In genomic region chr9:696332-697090, GRCh38 we compare ENCODE assay signal across 8 cellular contexts.
DNase-seq lines count a peak whose midpoint lies in the region; ATAC-seq, FAIRE-seq and TF ChIP-seq lines count a peak whose summit lies in the region.

No MANE protein-coding gene starts in this region.

- peak overlapping the region; percentile 3 for H3K27ac Mint-ChIP-seq in progenitor cell of endocrine pancreas

- H3K27me3 Mint-ChIP-seq in progenitor cell of endocrine pancreas = no peaks in the 10 kb centered on the region

- H3K4me1 Mint-ChIP-seq in progenitor cell of endocrine pancreas (ENCODE audit: low read depth) = peaks cover 46% of the 10 kb centered on the region

- no peaks in the 10 kb centered on the region for H3K27me3 ChIP-seq in foreskin keratinocyte

- peak overlapping the region; percentile 5; the same call in 1 of the 2 replicates for H3K4me3 ChIP-seq in WI38 (ENCODE audit: low read depth, low read length)

- peaks cover 3% of the 10 kb centered on the region for H3K36me3 Mint-ChIP-seq in progenitor cell of endocrine pancreas (ENCODE audit: insufficient read depth)

- TF ChIP-seq CTCF in WI38 (IDR thresholded peaks at IDR 0.05; ENCODE audit: low read depth, low read length) = peak; percentile 19; the same call in 1 of the 2 replicates
- TF ChIP-seq CTCF in foreskin keratinocyte (conservative IDR thresholded peaks at IDR 0.05) = peak; percentile 50
- no peak for TF ChIP-seq CTCF in progenitor cell of endocrine pancreas (IDR thresholded peaks at IDR 0.05; ENCODE audit: unreplicated experiment)

- H3K4me3 Mint-ChIP-seq in progenitor cell of endocrine pancreas (ENCODE audit: low read depth) = no peak overlapping the region

- peaks cover 59% of the 10 kb centered on the region for H3K4me1 ChIP-seq in foreskin keratinocyte

- FAIRE-seq in GM12892 (lab: Jason Lieb, UNC) = no peak

- peak; percentile 50 for ATAC-seq in foreskin keratinocyte
- no peak for ATAC-seq in HG03520 (IDR thresholded peaks at IDR 0.05; ENCODE audit: unreplicated experiment)

- peak overlapping the region; percentile 47 for H3K27ac ChIP-seq in foreskin keratinocyte

- no peak for TF ChIP-seq POLR2A in GM12892 (IDR thresholded peaks at IDR 0.05; ENCODE audit: low read depth, low read length)

- DNase-seq in AG20443 (ENCODE audit: low spot score) = peak; percentile 61
- peak in 1 of 2 donors; percentile 70 for DNase-seq in foreskin keratinocyte
- DNase-seq in progenitor cell of endocrine pancreas (ENCODE audit: low spot score, unreplicated experiment) = no peak
- DNase-seq in GM12892 (ENCODE audit: insufficient read length) = no peak
- no peak for DNase-seq in NK-92 (lab: John Stamatoyannopoulos, UW; ENCODE audit: unreplicated experiment)
- DNase-seq in NCI-H1436 (lab: John Stamatoyannopoulos, UW) = no peak

- no peaks in the 10 kb centered on the region for H3K9me3 Mint-ChIP-seq in progenitor cell of endocrine pancreas (ENCODE audit: low read depth)
